In genomic region chr10:11506247-11506789, GRCh38 we compare ENCODE assay signal across 26 cellular contexts.
DNase-seq lines count a peak whose midpoint lies in the region; ATAC-seq, FAIRE-seq and TF ChIP-seq lines count a peak whose summit lies in the region.
"Had no signal": no experiment of that assay in that cellular context is flagged by ENCODE, and none has a peak within 500 bp of the region (broad histone marks: within the 10 kb centered on the region; RNA-seq: fewer than 3 reads in every experiment).

No MANE protein-coding gene starts in this region.

- H3K36me3 Mint-ChIP-seq in stimulated activated naive CD8-positive, alpha-beta T cell treated with anti-CD3 and anti-CD28 coated beads, Interleukin-15, Interleukin-2, amounts not matched to agents 100 ng/mL and 50 ng/mL, for 24 hours (ENCODE audit: low read depth): peaks cover 8% of the 10 kb centered on the region
- H3K36me3 Mint-ChIP-seq in stimulated activated naive B cell treated with anti-CD40 and anti-IgM and Interleukin-4, amounts not matched to agents 10 μg/mL and 1 μg/mL and 100 μg/mL, for 72 hours: peaks cover 7 to 28% of the 10 kb centered on the region in 2 donors

- H2AK5ac ChIP-seq in H1 (ENCODE audit: low read depth, low read length): no peak overlapping the region

- DNase-seq in stimulated activated naive CD8-positive, alpha-beta T cell treated with anti-CD3 and anti-CD28 coated beads, Interleukin-15, Interleukin-2, amounts not matched to agents 100 U/mL and 50 U/mL, for 24 hours: no peak
- DNase-seq in H1 (ENCODE audit: low read depth in 1 of 2, low spot score in 2 of 2): no peak
- no peak for DNase-seq in stimulated activated naive B cell treated with anti-CD40 and anti-IgM and Interleukin-4, amounts not matched to agents 10 μg/mL and 1 μg/mL and 100 μg/mL, for 72 hours
- DNase-seq: 8988T; DMS153; DND-41; KG1; MM.1S; NCI-H1105; NCI-H1436 treated with DMSO at 0.1 percent for 48 hours; NCI-H1930; NCI-H2107; NCI-H446; NCI-H524 treated with DMSO at 0.1 percent for 48 hours; NCI-H82; NK-92 treated with Interleukin-12 subunit alpha and Interleukin-12 subunit beta, amount 100 ng/mL, for 24 hours; SHP77; T-cell had no signal

- H2BK15ac ChIP-seq in H1 (ENCODE audit: low read length): no peak overlapping the region

- H3K4me1 ChIP-seq in OCI-LY3 (ENCODE audit: low read length): peaks cover 17% of the 10 kb centered on the region
- peaks cover 0 to 6% (median 2%) of the 10 kb centered on the region in 4 experiments; a peak in 4 of 7 replicates for H3K4me1 ChIP-seq in H1 (replicated peaks in 1 of 4; ENCODE audit: control insufficient read depth in 3 of 4, insufficient read depth in 4 of 4, low read length in 3 of 4)
- H3K4me1 ChIP-seq: HAP-1 had no signal

- peaks cover 15% of the 10 kb centered on the region for H3K4me1 Mint-ChIP-seq in stimulated activated naive CD8-positive, alpha-beta T cell treated with anti-CD3 and anti-CD28 coated beads, Interleukin-15, Interleukin-2, amounts not matched to agents 100 ng/mL and 50 ng/mL, for 24 hours (ENCODE audit: low read depth)
- H3K4me1 Mint-ChIP-seq in stimulated activated naive B cell treated with anti-CD40 and anti-IgM and Interleukin-4, amounts not matched to agents 10 μg/mL and 1 μg/mL and 100 μg/mL, for 72 hours: peaks cover 25 to 36% of the 10 kb centered on the region in 2 donors
- H3K4me1 Mint-ChIP-seq: T-cell had no signal

- no peak overlapping the region for H2AFZ ChIP-seq in OCI-LY3 (ENCODE audit: low read depth, low read length)
- H2AFZ ChIP-seq in H1 (ENCODE audit: low read length): no peak overlapping the region
- H2AFZ ChIP-seq: GM23338 had no signal

- WGBS in H1 (ENCODE audit: extremely low coverage in 1 of 2, insufficient coverage in 1 of 2, insufficient read length in 1 of 2, insufficient replicate concordance in 2 of 2, low coverage in 1 of 2, low lambda C conversion rate in 2 of 2, missing lambda C conversion rate in 1 of 2), 2 experiments: 94% methylated on average over 3 of the region's 3 CpGs; no CpG with 5 or more reads in 1 of the 2 experiments

- H3K9me3 Mint-ChIP-seq in stimulated activated naive CD8-positive, alpha-beta T cell treated with anti-CD3 and anti-CD28 coated beads, Interleukin-15, Interleukin-2, amounts not matched to agents 100 ng/mL and 50 ng/mL, for 24 hours: no peaks in the 10 kb centered on the region
- no peaks in the 10 kb centered on the region for H3K9me3 Mint-ChIP-seq in stimulated activated naive B cell treated with anti-CD40 and anti-IgM and Interleukin-4, amounts not matched to agents 10 μg/mL and 1 μg/mL and 100 μg/mL, for 72 hours
- H3K9me3 Mint-ChIP-seq: GM23338, T-cell had no signal

- no peak for TF ChIP-seq CTCF in OCI-LY3 (IDR thresholded peaks at IDR 0.05; ENCODE audit: low read depth, low read length)
- TF ChIP-seq CTCF in H1 (IDR thresholded peaks at IDR 0.05; ENCODE audit: control extremely low read depth in 1 of 3, insufficient read depth in 1 of 3, low read depth in 1 of 3, low read length in 3 of 3): no peak

- H2BK120ac ChIP-seq in H1 (replicated peaks; ENCODE audit: low read depth, low read length): no peak overlapping the region

- H3K9me3 ChIP-seq in OCI-LY3 (ENCODE audit: insufficient read depth, low read length) (no peaks in the 10 kb centered on the region), H1 (ENCODE audit: insufficient read depth in 2 of 2, low read depth in 1 of 2, low read length in 1 of 2) (no peaks in the 10 kb centered on the region)
- H3K9me3 ChIP-seq: HAP-1 had no signal

- H3K56ac ChIP-seq in H1 (replicated peaks; ENCODE audit: insufficient read length, low read depth, low read length): no peak overlapping the region

- H3K27me3 ChIP-seq in OCI-LY3 (ENCODE audit: low read depth, low read length) (no peaks in the 10 kb centered on the region), H1 (replicated peaks in 1 of 4; ENCODE audit: control insufficient read depth in 3 of 4, extremely low read depth in 1 of 4, insufficient read depth in 3 of 4, low read length in 3 of 4) (no peaks in the 10 kb centered on the region)

- POLR2A ChIA-PET in H1 (lab: Charles Lee; ENCODE audit: partially characterized antibody): no interaction called here

- no peak overlapping the region for H2BK12ac ChIP-seq in H1 (ENCODE audit: low read depth, low read length)

- no peak for FAIRE-seq in H1 (lab: Jason Lieb, UNC)

- H3K27ac Mint-ChIP-seq in stimulated activated naive CD8-positive, alpha-beta T cell treated with anti-CD3 and anti-CD28 coated beads, Interleukin-15, Interleukin-2, amounts not matched to agents 100 ng/mL and 50 ng/mL, for 24 hours: peak overlapping the region; percentile 61
- peak overlapping the region; percentile 93 for H3K27ac Mint-ChIP-seq in stimulated activated naive B cell treated with anti-CD40 and anti-IgM and Interleukin-4, amounts not matched to agents 10 μg/mL and 1 μg/mL and 100 μg/mL, for 72 hours
- H3K27ac Mint-ChIP-seq: T-cell had no signal

- H3K18ac ChIP-seq in H1 (ENCODE audit: extremely low read depth, low read length): no peak overlapping the region

- no peak for ATAC-seq in stimulated activated naive CD8-positive, alpha-beta T cell treated with anti-CD3 and anti-CD28 coated beads, Interleukin-15, Interleukin-2, amounts not matched to agents 100 U/mL and 50 U/mL, for 24 hours
- ATAC-seq in stimulated activated naive B cell treated with anti-CD40 and anti-IgM and Interleukin-4, amounts not matched to agents 10 μg/mL and 1 μg/mL and 100 μg/mL, for 72 hours (replicated peaks): no peak
- ATAC-seq in HG02885 (IDR thresholded peaks at IDR 0.05; ENCODE audit: poor library complexity, unreplicated experiment) (no peak), HG02588 (IDR thresholded peaks at IDR 0.05; ENCODE audit: unreplicated experiment) (no peak), GM18517 (IDR thresholded peaks at IDR 0.05; ENCODE audit: unreplicated experiment) (no peak)
- ATAC-seq: GM23338, T-cell had no signal

- no peak overlapping the region for H4K8ac ChIP-seq in H1 (ENCODE audit: extremely low read depth, insufficient read depth, low read length)

- H3K4ac ChIP-seq in H1 (replicated peaks; ENCODE audit: insufficient read length, low read depth, low read length): no peak overlapping the region

- no peak for TF ChIP-seq EP300 in H1 (IDR thresholded peaks at IDR 0.05; ENCODE audit: borderline replicate concordance in 1 of 2, low read depth in 2 of 2, low read length in 2 of 2)

- no peak for TF ChIP-seq POLR2A in H1 (IDR thresholded peaks at IDR 0.05; ENCODE audit: control extremely low read depth in 1 of 2, low read depth in 2 of 2, low read length in 2 of 2)

- CTCF ChIA-PET in H1 (lab: Charles Lee; ENCODE audit: partially characterized antibody): interaction anchor here (0.6 to 2.0 kb wide), 5 partner anchors 9 to 480 kb away, joined by 3 to 20 read pairs (median 4); no protein-coding TSS in a partner anchor

- TF ChIP-seq RAD21 in H1 (IDR thresholded peaks at IDR 0.05 in 1 of 2, conservative IDR thresholded peaks at IDR 0.05 in 1 of 2; ENCODE audit: low read depth in 2 of 2, low read length in 2 of 2): no peak

- no peaks in the 10 kb centered on the region for H3K27me3 Mint-ChIP-seq in stimulated activated naive CD8-positive, alpha-beta T cell treated with anti-CD3 and anti-CD28 coated beads, Interleukin-15, Interleukin-2, amounts not matched to agents 100 ng/mL and 50 ng/mL, for 24 hours
- no peaks in the 10 kb centered on the region for H3K27me3 Mint-ChIP-seq in stimulated activated naive B cell treated with anti-CD40 and anti-IgM and Interleukin-4, amounts not matched to agents 10 μg/mL and 1 μg/mL and 100 μg/mL, for 72 hours
- H3K27me3 Mint-ChIP-seq: T-cell had no signal

- no peak overlapping the region for H3K14ac ChIP-seq in H1 (ENCODE audit: insufficient read length)

- H3K27ac ChIP-seq in OCI-LY3 (ENCODE audit: low read length) (no peak overlapping the region), H1 (ENCODE audit: low read depth, low read length) (no peak overlapping the region)
- H3K27ac ChIP-seq: RWPE1 had no signal

- H3K4me3 Mint-ChIP-seq in stimulated activated naive CD8-positive, alpha-beta T cell treated with anti-CD3 and anti-CD28 coated beads, Interleukin-15, Interleukin-2, amounts not matched to agents 100 ng/mL and 50 ng/mL, for 24 hours: no peak overlapping the region
- no peak overlapping the region for H3K4me3 Mint-ChIP-seq in stimulated activated naive B cell treated with anti-CD40 and anti-IgM and Interleukin-4, amounts not matched to agents 10 μg/mL and 1 μg/mL and 100 μg/mL, for 72 hours
- H3K4me3 Mint-ChIP-seq: GM23338, T-cell had no signal

- no peaks in the 10 kb centered on the region for H3K79me2 ChIP-seq in OCI-LY3 (ENCODE audit: low read length)
- H3K79me2 ChIP-seq in H1 (ENCODE audit: control insufficient read depth in 1 of 2, insufficient read depth in 2 of 2, low read length in 2 of 2): 0 out of 4 replicates have a peak, but pooled peaks cover 0 to 3% of the 10 kb centered on the region in 2 experiments

- H3K36me3 ChIP-seq in OCI-LY3 (replicated peaks; ENCODE audit: low read depth, low read length): no peaks in the 10 kb centered on the region
- H3K36me3 ChIP-seq in H1 (ENCODE audit: control insufficient read depth in 2 of 4, insufficient read depth in 4 of 4, low read length in 3 of 4): peaks cover 0 to 3% (median 0%) of the 10 kb centered on the region in 4 experiments; a peak in 2 of 8 replicates
- H3K36me3 ChIP-seq: HAP-1 had no signal

- H2BK20ac ChIP-seq in H1 (ENCODE audit: low read length): no peak overlapping the region

- no peak overlapping the region for H4K5ac ChIP-seq in H1 (ENCODE audit: insufficient read length, low read depth, low read length)

- H3K4me2 ChIP-seq in OCI-LY3 (ENCODE audit: low read length) (peak overlapping the region; percentile 86), H1 (ENCODE audit: insufficient read depth in 1 of 2, low read depth in 2 of 2, low read length in 2 of 2) (0 out of 4 replicates have a peak overlapping the region, but pooled peaks of 1 of the 2 experiments have one; percentile 23)
- H3K4me2 ChIP-seq: GM23338 had no signal

- H3K4me3 ChIP-seq in OCI-LY3 (ENCODE audit: low read length) (peak overlapping the region; percentile 51), H1 (ENCODE audit: extremely low read depth in 1 of 4, insufficient read depth in 2 of 4, low read depth in 3 of 4, low read length in 4 of 4) (no peak overlapping the region)
- H3K4me3 ChIP-seq: GM23338, HAP-1 had no signal

- no peak overlapping the region for H3K23ac ChIP-seq in H1 (ENCODE audit: insufficient read length)

- no peak overlapping the region for H4K91ac ChIP-seq in H1 (replicated peaks; ENCODE audit: insufficient read length, low read length)

- H4K20me1 ChIP-seq in OCI-LY3 (ENCODE audit: insufficient read depth, low read length) (no peaks in the 10 kb centered on the region), H1 (replicated peaks in 1 of 2; ENCODE audit: control insufficient read depth in 1 of 2, insufficient read depth in 2 of 2, low read length in 2 of 2) (no peaks in the 10 kb centered on the region)

- no peaks in the 10 kb centered on the region; the same call in 1 of the 2 replicates for H3K79me1 ChIP-seq in H1 (ENCODE audit: low read depth, low read length)

- H3K9ac ChIP-seq in OCI-LY3 (ENCODE audit: low read length) (peak overlapping the region; percentile 27; the same call in 1 of the 2 replicates), H1 (replicated peaks in 1 of 4; ENCODE audit: extremely low read depth in 1 of 4, low read depth in 3 of 4, low read length in 3 of 4) (no peak overlapping the region)

- H3K23me2 ChIP-seq in H1 (ENCODE audit: low read depth, low read length): no peaks in the 10 kb centered on the region

- H2BK5ac ChIP-seq in H1 (ENCODE audit: low read depth, low read length): no peak overlapping the region
